Comparison of ENCODE assay signal across 8 cellular contexts in genomic region chr1:33127001-33127823, GRCh38. TPM values are rescaled to one million over a fixed set of nuclear protein-coding genes. Genes with fewer than 3 reads are reported as not detected.
A peak's percentile ranks its signal among the peaks of the same experiment; 100 is the strongest.
DNase-seq lines count a peak whose midpoint lies in the region; ATAC-seq, FAIRE-seq and TF ChIP-seq lines count a peak whose summit lies in the region.

No MANE protein-coding gene starts in this region.

- no peaks in the 10 kb centered on the region for H3K27me3 ChIP-seq in WERI-Rb-1 (ENCODE audit: insufficient read depth, low read depth, severe bottlenecking)
- no peaks in the 10 kb centered on the region for H3K27me3 ChIP-seq in bronchial epithelial cell (ENCODE audit: control insufficient read depth, insufficient read depth, low read length)
- no peaks in the 10 kb centered on the region for H3K27me3 ChIP-seq in small intestine (ENCODE audit: control insufficient read depth in 2 of 2, insufficient read depth in 2 of 2, low read length in 2 of 2)

- H3K4me3 ChIP-seq in WERI-Rb-1 (ENCODE audit: low read depth, low read length), result peak overlapping the region; percentile 68
- peak overlapping the region; percentile 61 for H3K4me3 ChIP-seq in bronchial epithelial cell (ENCODE audit: low read depth, low read length)
- peak overlapping the region; percentile 58 to 78 for H3K4me3 ChIP-seq in small intestine (ENCODE audit: low read depth in 1 of 2, low read length in 2 of 2)

- FAIRE-seq in bronchial epithelial cell (lab: Jason Lieb, UNC) (peak; percentile 97), small intestine (lab: Jason Lieb, UNC) (peak; percentile 92)

- H3K36me3 ChIP-seq in WERI-Rb-1 (no peaks in the 10 kb centered on the region), bronchial epithelial cell (ENCODE audit: control insufficient read depth, insufficient read depth, low read length) (no peaks in the 10 kb centered on the region), small intestine (ENCODE audit: control insufficient read depth in 2 of 2, insufficient read depth in 2 of 2, low read length in 2 of 2) (no peaks in the 10 kb centered on the region)

- DNase-seq in AG08395 (ENCODE audit: low spot score), result peak; percentile 96
- DNase-seq in NCI-H2196 (lab: John Stamatoyannopoulos, UW; ENCODE audit: unreplicated experiment), result peak; percentile 100
- peak; percentile 91 for DNase-seq in WERI-Rb-1
- peak; percentile 95 for DNase-seq in bronchial epithelial cell (ENCODE audit: low read depth)
- DNase-seq in iPS-NIHi11 (ENCODE audit: low spot score), result peak; percentile 79
- DNase-seq in small intestine, result peak; percentile 100

- WGBS in small intestine, 3 donors, result 1 to 3% (median 1%) methylated on average over 44 of the region's 44 CpGs

- H3K9me3 ChIP-seq in WERI-Rb-1 (ENCODE audit: severe bottlenecking), result peaks cover 3% of the 10 kb centered on the region
- H3K9me3 ChIP-seq in small intestine (ENCODE audit: control insufficient read depth, low read depth), result no peaks in the 10 kb centered on the region

- ATAC-seq in GM18870 (IDR thresholded peaks at IDR 0.05; ENCODE audit: unreplicated experiment), result peak; percentile 93
- peak; percentile 96 for ATAC-seq in HG03135 (IDR thresholded peaks at IDR 0.05; ENCODE audit: unreplicated experiment)

- H3K27ac ChIP-seq in WERI-Rb-1 (peak overlapping the region; percentile 59), small intestine (ENCODE audit: low read depth in 1 of 2, low read length in 1 of 2) (peak overlapping the region; percentile 85 to 92)

- TF ChIP-seq CTCF in WERI-Rb-1 (IDR thresholded peaks at IDR 0.05; ENCODE audit: low read depth, low read length) (peak; percentile 79), bronchial epithelial cell (IDR thresholded peaks at IDR 0.05; ENCODE audit: insufficient read depth, low read length, severe bottlenecking) (peak; percentile 96)

- peaks cover 0 to 7% of the 10 kb centered on the region in 2 donors for H3K4me1 ChIP-seq in small intestine (ENCODE audit: control insufficient read depth in 2 of 2, insufficient read depth in 1 of 2, low read depth in 1 of 2, low read length in 1 of 2)

RNA-seq across cellular contexts. Expression of gene AZIN2, which starts 46.3 kb away (rescaled TPM):
- 1.3 and 1.5 TPM in 2 replicates for total RNA-seq in bronchial epithelial cell
- 1 to 10 TPM in 2 of 3 donors, not detected in 1; 1.1 to 1.6 TPM for polyA plus RNA-seq in small intestine

RNA-seq across cellular contexts. Expression of gene TRIM62, which starts 54.6 kb away (rescaled TPM):
- 0.79 and 2.0 TPM in 2 replicates for total RNA-seq in bronchial epithelial cell
- polyA plus RNA-seq in small intestine, result 1 to 10 TPM; 2.4 to 3.6 (median 2.7) TPM

Comparison
In these comparisons a context has a peak if more than half of its experiments do, and no peak if none do; other contexts are left out.
1. Peak in every context shown above with its lines: DNase-seq, ATAC-seq, H3K4me3 ChIP-seq and H3K27ac ChIP-seq.